ENCODE assay signal across 21 cellular contexts in the genomic region with DNA sequence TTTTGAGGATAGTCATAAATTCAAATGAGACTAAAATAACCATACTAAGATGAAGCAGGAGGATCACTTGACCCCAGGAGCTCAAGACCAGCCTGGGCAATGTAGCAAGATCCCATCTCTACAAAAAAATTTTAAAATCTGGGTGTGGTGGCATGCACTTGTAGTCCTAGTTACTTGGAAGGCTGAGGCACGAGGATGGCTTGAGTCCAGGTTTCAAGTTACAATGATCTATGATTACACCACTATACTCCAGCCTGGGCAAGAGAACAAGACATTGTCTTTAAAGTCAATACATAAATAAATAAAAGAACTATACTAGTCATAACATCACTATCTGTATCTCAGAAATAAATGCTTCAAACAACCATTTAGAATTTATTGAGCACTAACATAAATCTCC. TPM values are rescaled to one million over a fixed set of nuclear protein-coding genes. Genes with fewer than 3 reads are reported as not detected.
DNase-seq lines count a peak whose midpoint lies in the region; ATAC-seq, FAIRE-seq and TF ChIP-seq lines count a peak whose summit lies in the region.
"Had no signal": no experiment of that assay in that cellular context is flagged by ENCODE, and none has a peak within 500 bp of the region (broad histone marks: within the 10 kb centered on the region; RNA-seq: fewer than 3 reads in every experiment).

No MANE protein-coding gene starts in this region.

- ATAC-seq in foreskin keratinocyte: no peak
- ATAC-seq: activated CD8-positive, alpha-beta T cell treated with anti-CD3 and anti-CD28 coated beads for 36 hours; activated T-cell treated with anti-CD3 and anti-CD28 coated beads, Interleukin-2, amount 50 U/mL, for 4 hours; CD8-positive, alpha-beta T cell; stimulated activated effector memory CD8-positive, alpha-beta T cell treated with anti-CD3 and anti-CD28 coated beads, Interleukin-12 subunit alpha, Interleukin-12 subunit beta, amount 100 ng/mL, for 72 hours had no signal

- no peak for TF ChIP-seq POLR2A in GM12892 (IDR thresholded peaks at IDR 0.05; ENCODE audit: low read depth, low read length)

- H3K27ac ChIP-seq in foreskin keratinocyte: peak overlapping the region; percentile 10
- H3K27ac ChIP-seq: right lobe of liver had no signal

- H3K27me3 ChIP-seq in foreskin keratinocyte: no peaks in the 10 kb centered on the region
- H3K27me3 ChIP-seq: right lobe of liver had no signal

- FAIRE-seq in GM12892 (lab: Jason Lieb, UNC): no peak

- DNase-seq in EH (ENCODE audit: low read depth) (peak; percentile 79), NCI-H2029 (lab: John Stamatoyannopoulos, UW) (peak; percentile 13), dedifferentiated amniotic fluid mesenchymal stem cell (ENCODE audit: extremely low spot score) (peak; percentile 73), foreskin keratinocyte (peak in 1 of 2 donors; percentile 54), GM12892 (ENCODE audit: insufficient read length) (no peak), GF-D8 (lab: John Stamatoyannopoulos, UW) (no peak), cerebellar nuclear complex (lab: John Stamatoyannopoulos, UW) (no peak), kidney glomerular epithelial cell (lab: John Stamatoyannopoulos, UW) (no peak)
- DNase-seq: activated CD8-positive, alpha-beta T cell treated with anti-CD3 and anti-CD28 coated beads for 36 hours; activated naive CD4-positive, alpha-beta T cell treated with anti-CD3 and anti-CD28 coated beads, Interleukin-2, amount 10 ng/mL, durations not matched to agents 7 days and 5 days; activated T-cell treated with anti-CD3 and anti-CD28 coated beads, Interleukin-2, amount 50 U/mL, for 4 hours; CD8-positive, alpha-beta T cell; DND-41; mammary epithelial cell; NCI-H1105 treated with DMSO at 0.1 percent for 48 hours; NCI-H2171; NCI-H69; occipital lobe; right lobe of liver; T-helper 2 cell had no signal

- peaks cover 38% of the 10 kb centered on the region for H3K4me1 ChIP-seq in foreskin keratinocyte
- H3K4me1 ChIP-seq: right lobe of liver had no signal

- TF ChIP-seq CTCF in foreskin keratinocyte (conservative IDR thresholded peaks at IDR 0.05): no peak

RNA-seq across cellular contexts. Expression of gene PHLDB2, which starts 8.6 kb away (rescaled TPM):
- total RNA-seq in foreskin keratinocyte: 93.8 and 110 TPM in 2 replicates
- polyA plus RNA-seq in foreskin keratinocyte: 28.0 and 35.5 TPM in 2 replicates
- not detected for polyA plus RNA-seq in GM12892 (2012; ENCODE audit: missing spikeins)

Comparison
In these comparisons a context has a peak if more than half of its experiments do, and no peak if none do; other contexts are left out.
1. DNase-seq: peak in EH (single experiment), NCI-H2029 (single experiment) and dedifferentiated amniotic fluid mesenchymal stem cell (single experiment); none in GM12892 (single experiment), GF-D8 (single experiment), cerebellar nuclear complex (0 of 2) and kidney glomerular epithelial cell (single experiment).